ENCODE assay signal across 24 cellular contexts in the genomic region with DNA sequence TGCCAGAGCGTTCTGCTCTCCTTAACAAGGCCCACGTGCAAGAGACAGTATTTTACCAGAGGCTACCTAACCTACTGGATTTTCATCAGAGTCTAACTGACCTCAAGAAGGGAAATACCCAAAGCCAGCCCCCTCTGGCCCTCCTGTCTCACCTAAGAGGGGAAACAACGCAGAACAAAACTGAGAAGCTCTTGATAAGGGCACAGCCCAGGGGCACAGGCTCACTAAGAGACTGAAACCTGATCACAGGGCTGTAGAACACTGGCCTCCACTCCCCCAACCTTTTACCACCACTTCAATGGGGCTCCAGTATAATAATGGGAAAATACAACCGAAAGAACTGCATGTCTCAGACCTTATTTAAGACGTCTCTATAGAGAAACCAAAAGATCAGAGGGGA.
DNase-seq lines count a peak whose midpoint lies in the region; ATAC-seq and TF ChIP-seq lines count a peak whose summit lies in the region.
"Had no signal": no experiment of that assay in that cellular context is flagged by ENCODE, and none has a peak within 500 bp of the region (broad histone marks: within the 10 kb centered on the region; RNA-seq: fewer than 3 reads in every experiment).

No MANE protein-coding gene starts in this region.

- peak; percentile 91 for ATAC-seq in GM18867 (IDR thresholded peaks at IDR 0.05; ENCODE audit: unreplicated experiment)
- peak; percentile 66 for ATAC-seq in GM21528 (IDR thresholded peaks at IDR 0.05; ENCODE audit: low FRiP score, unreplicated experiment)
- peak; percentile 68 for ATAC-seq in HG03520 (IDR thresholded peaks at IDR 0.05; ENCODE audit: unreplicated experiment)
- no peak for ATAC-seq in left lung
- ATAC-seq in activated naive CD8-positive, alpha-beta T cell treated with anti-CD3 and anti-CD28 coated beads, Interleukin-2, amount 50 U/mL, for 24 hours = no peak
- ATAC-seq: A549; activated CD8-positive, alpha-beta T cell treated with anti-CD3 and anti-CD28 coated beads, Interleukin-2, amount 10 ng/mL, durations not matched to agents 7 days and 5 days; activated T-cell treated with anti-CD3 and anti-CD28 coated beads, Interleukin-2, amount 50 U/mL, for 4 hours; sciatic nerve had no signal

- DNase-seq in GM10248 (ENCODE audit: extremely low spot score) (peak; percentile 15), left lung (no peak), COLO829 (ENCODE audit: low spot score) (no peak)
- no peak for DNase-seq in effector memory CD4-positive, alpha-beta T cell
- DNase-seq in activated naive CD8-positive, alpha-beta T cell treated with anti-CD3 and anti-CD28 coated beads, Interleukin-2, amount 50 U/mL, for 24 hours = no peak
- DNase-seq: activated B cell treated with CpG ODN at 0.5 μM for 24 hours; activated CD8-positive, alpha-beta T cell treated with anti-CD3 and anti-CD28 coated beads, Interleukin-2, amount 10 ng/mL, durations not matched to agents 7 days and 5 days; activated T-cell treated with anti-CD3 and anti-CD28 coated beads, Interleukin-2, amount 50 U/mL, for 4 hours; endodermal cell; MV-4-11; NCI-H2029; NCI-H748 treated with DMSO at 0.1 percent for 48 hours; ovary; stimulated activated naive CD4-positive, alpha-beta T cell treated with Interleukin-2 at 50 U/mL for 16 hours; T-helper 2 cell; trophoblast cell had no signal

- no peaks in the 10 kb centered on the region for H3K27me3 Mint-ChIP-seq in activated naive CD8-positive, alpha-beta T cell treated with anti-CD3 and anti-CD28 coated beads, Interleukin-2, amount 50 U/mL, for 24 hours
- H3K27me3 Mint-ChIP-seq: activated B cell treated with CpG ODN at 0.5 μM for 24 hours had no signal

- CTCF ChIA-PET in GM10248 (lab: Yijun Ruan, JAX) = no interaction called here

- H3K9me3 ChIP-seq in effector memory CD4-positive, alpha-beta T cell (ENCODE audit: control insufficient read depth, low read length) = no peaks in the 10 kb centered on the region
- H3K9me3 ChIP-seq in left lung = peaks cover 0 to 2% of the 10 kb centered on the region in 2 donors
- H3K9me3 ChIP-seq: A549, ovary, SJSA1 had no signal

- intact Hi-C loops in left lung (cut with DNase I) = no loop called here

- no peak overlapping the region for H3K27ac Mint-ChIP-seq in activated naive CD8-positive, alpha-beta T cell treated with anti-CD3 and anti-CD28 coated beads, Interleukin-2, amount 50 U/mL, for 24 hours
- H3K27ac Mint-ChIP-seq: activated B cell treated with CpG ODN at 0.5 μM for 24 hours; activated CD8-positive, alpha-beta T cell treated with anti-CD3 and anti-CD28 coated beads, Interleukin-2, amount 10 ng/mL, durations not matched to agents 7 days and 5 days; activated naive CD4-positive, alpha-beta T cell treated with anti-CD3 and anti-CD28 coated beads, Interleukin-2, amount 50 U/mL, for 24 hours; endodermal cell had no signal

- POLR2A ChIA-PET in GM10248 (lab: Yijun Ruan, JAX) = no interaction called here

- peaks cover 6% of the 10 kb centered on the region for H3K9me3 Mint-ChIP-seq in activated naive CD8-positive, alpha-beta T cell treated with anti-CD3 and anti-CD28 coated beads, Interleukin-2, amount 50 U/mL, for 24 hours
- H3K9me3 Mint-ChIP-seq: activated B cell treated with CpG ODN at 0.5 μM for 24 hours had no signal

- no peak for TF ChIP-seq CTCF in GM10248 (IDR thresholded peaks at IDR 0.05; ENCODE audit: control extremely low read depth, extremely low read depth, low read depth, missing control alignments)
- TF ChIP-seq CTCF in left lung (IDR thresholded peaks at IDR 0.05) = no peak

- H3K36me3 ChIP-seq in effector memory CD4-positive, alpha-beta T cell (ENCODE audit: control insufficient read depth, insufficient read depth, low read length) = no peaks in the 10 kb centered on the region
- no peaks in the 10 kb centered on the region for H3K36me3 ChIP-seq in left lung
- H3K36me3 ChIP-seq: BLaER1, ovary, SJSA1 had no signal

- no peaks in the 10 kb centered on the region for H3K36me3 Mint-ChIP-seq in activated naive CD8-positive, alpha-beta T cell treated with anti-CD3 and anti-CD28 coated beads, Interleukin-2, amount 50 U/mL, for 24 hours (ENCODE audit: low read depth)
- H3K36me3 Mint-ChIP-seq: activated naive CD4-positive, alpha-beta T cell treated with anti-CD3 and anti-CD28 coated beads, Interleukin-2, amount 50 U/mL, for 24 hours had no signal

- H3K4me1 ChIP-seq in effector memory CD4-positive, alpha-beta T cell (ENCODE audit: control insufficient read depth, insufficient read depth, low read length, poor library complexity, severe bottlenecking) = no peaks in the 10 kb centered on the region
- no peaks in the 10 kb centered on the region for H3K4me1 ChIP-seq in left lung
- H3K4me1 ChIP-seq: A549, BLaER1, SJSA1 had no signal

- H3K27ac ChIP-seq in effector memory CD4-positive, alpha-beta T cell (ENCODE audit: insufficient read depth, low read length, poor library complexity, severe bottlenecking) = no peak overlapping the region
- H3K27ac ChIP-seq in left lung = no peak overlapping the region
- H3K27ac ChIP-seq: A549, BLaER1, ovary, SJSA1 had no signal

- no peak overlapping the region for H3K4me3 ChIP-seq in effector memory CD4-positive, alpha-beta T cell (ENCODE audit: insufficient read depth, low read depth, low read length, poor library complexity, severe bottlenecking)
- no peak overlapping the region for H3K4me3 ChIP-seq in left lung
- H3K4me3 ChIP-seq: A549, BLaER1, ovary, SJSA1 had no signal

- no peaks in the 10 kb centered on the region for H3K27me3 ChIP-seq in effector memory CD4-positive, alpha-beta T cell (replicated peaks; ENCODE audit: control insufficient read depth, insufficient read depth, low read length, poor library complexity, severe bottlenecking)
- no peaks in the 10 kb centered on the region for H3K27me3 ChIP-seq in left lung
- H3K27me3 ChIP-seq: BLaER1, ovary, SJSA1 had no signal

- no peak overlapping the region for H3K4me3 Mint-ChIP-seq in activated naive CD8-positive, alpha-beta T cell treated with anti-CD3 and anti-CD28 coated beads, Interleukin-2, amount 50 U/mL, for 24 hours
- H3K4me3 Mint-ChIP-seq: activated B cell treated with CpG ODN at 0.5 μM for 24 hours; activated CD8-positive, alpha-beta T cell treated with anti-CD3 and anti-CD28 coated beads, Interleukin-2, amount 10 ng/mL, durations not matched to agents 7 days and 5 days; activated naive CD4-positive, alpha-beta T cell treated with anti-CD3 and anti-CD28 coated beads, Interleukin-2, amount 50 U/mL, for 24 hours; activated T-cell treated with anti-CD3 and anti-CD28 coated beads, Interleukin-2, amount 50 U/mL, for 4 hours; endodermal cell had no signal

- H3K4me1 Mint-ChIP-seq in activated naive CD8-positive, alpha-beta T cell treated with anti-CD3 and anti-CD28 coated beads, Interleukin-2, amount 50 U/mL, for 24 hours = no peaks in the 10 kb centered on the region
- H3K4me1 Mint-ChIP-seq: activated B cell treated with CpG ODN at 0.5 μM for 24 hours; activated naive CD4-positive, alpha-beta T cell treated with anti-CD3 and anti-CD28 coated beads, Interleukin-2, amount 50 U/mL, for 24 hours had no signal

Comparison
In these comparisons a context has a peak if more than half of its experiments do, and no peak if none do; other contexts are left out.
1. ATAC-seq: peak in GM18867 (single experiment), GM21528 (single experiment) and HG03520 (single experiment); none in left lung (single experiment) and activated naive CD8-positive, alpha-beta T cell treated with anti-CD3 and anti-CD28 coated beads, Interleukin-2, amount 50 U/mL, for 24 hours (single experiment).